ENCODE assay signal across 1 cellular context in genomic region chr1:169100208-169100882, GRCh38.
TF ChIP-seq lines count a peak whose summit lies in the region.

No MANE protein-coding gene starts in this region.

TF ChIP-seq in K562, 482 proteins besides CTCF, POLR2A, EP300 and RAD21:
- TF ChIP-seq GTF2F1 (IDR thresholded peaks at IDR 0.05; ENCODE audit: low read depth, low read length) (no peak), SIRT6 (IDR thresholded peaks at IDR 0.05; ENCODE audit: low read depth, low read length) (no peak), ZBED1 (IDR thresholded peaks at IDR 0.05) (no peak), KLF13 (tag; IDR thresholded peaks at IDR 0.05; ENCODE audit: borderline replicate concordance, low read depth) (no peak), ADNP (tag; IDR thresholded peaks at IDR 0.05) (no peak), THAP12 (CRISPR knock-in tag; IDR thresholded peaks at IDR 0.05) (no peak), HMG20B (CRISPR knock-in tag; IDR thresholded peaks at IDR 0.05) (no peak), FOXA3 (CRISPR knock-in tag; conservative IDR thresholded peaks at IDR 0.05 in 1 of 2, IDR thresholded peaks at IDR 0.05 in 1 of 2) (no peak), BDP1 (IDR thresholded peaks at IDR 0.05; ENCODE audit: insufficient read depth, insufficient read length) (no peak), NBN (IDR thresholded peaks at IDR 0.05; ENCODE audit: low read depth) (no peak), NCOA4 (IDR thresholded peaks at IDR 0.05; ENCODE audit: partially characterized antibody) (no peak)
